In the genomic region with DNA sequence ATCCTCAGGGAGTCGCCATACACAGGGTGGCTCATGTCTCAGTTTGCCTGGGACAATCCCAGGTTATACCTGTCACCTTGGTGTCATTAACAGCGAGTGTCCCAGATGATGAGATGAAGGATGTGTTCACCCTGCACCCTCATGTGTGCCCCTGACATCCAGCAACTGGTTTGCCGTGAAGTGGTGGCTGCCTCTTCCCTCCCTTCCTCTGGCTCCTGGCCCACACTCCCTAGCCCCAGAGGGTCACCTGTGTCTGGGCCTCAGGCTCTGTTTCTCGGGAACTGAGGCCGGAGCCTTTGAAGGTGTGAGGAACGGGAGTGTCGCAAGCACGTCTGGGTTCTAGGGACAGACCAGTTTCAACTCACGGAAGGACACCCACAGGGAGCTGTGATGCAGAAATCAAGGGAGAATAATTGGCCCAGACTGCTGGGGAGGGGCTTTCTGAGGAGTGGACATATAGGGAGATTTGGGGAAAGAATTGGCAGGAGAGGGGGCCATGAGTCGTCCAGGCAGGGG, we compare ENCODE assay signal across 15 cellular contexts.
A peak's percentile ranks its signal among the peaks of the same experiment; 100 is the strongest.
DNase-seq lines count a peak whose midpoint lies in the region; ATAC-seq and TF ChIP-seq lines count a peak whose summit lies in the region.
"Had no signal": no experiment of that assay in that cellular context is flagged by ENCODE, and none has a peak within 500 bp of the region (broad histone marks: within the 10 kb centered on the region; RNA-seq: fewer than 3 reads in every experiment).

No MANE protein-coding gene starts in this region.

- in situ Hi-C loops in KBM-7 (cut with MboI; ENCODE audit: low pct_unique_long_range_greater_than_20kb, low sequenced_read_pairs) = no loop called here

- no peak for TF ChIP-seq CTCF in NB4 (IDR thresholded peaks at IDR 0.05; ENCODE audit: low read depth, low read length)

- H3K4me3 ChIP-seq in NB4 (ENCODE audit: low read depth, low read length) = no peak overlapping the region

- H3K36me3 Mint-ChIP-seq in stimulated activated effector memory CD8-positive, alpha-beta T cell treated with anti-CD3 and anti-CD28 coated beads, Interleukin-12 subunit alpha, Interleukin-12 subunit beta, amount 100 ng/mL, for 72 hours = no peaks in the 10 kb centered on the region
- H3K36me3 Mint-ChIP-seq: CD4-positive, alpha-beta memory T cell had no signal

- H3K27ac Mint-ChIP-seq in stimulated activated effector memory CD8-positive, alpha-beta T cell treated with anti-CD3 and anti-CD28 coated beads, Interleukin-12 subunit alpha, Interleukin-12 subunit beta, amount 100 ng/mL, for 72 hours = no peak overlapping the region
- H3K27ac Mint-ChIP-seq: CD4-positive, alpha-beta memory T cell had no signal

- ATAC-seq in HG02973 (IDR thresholded peaks at IDR 0.05; ENCODE audit: unreplicated experiment) = no peak
- ATAC-seq in stimulated activated effector memory CD8-positive, alpha-beta T cell treated with anti-CD3 and anti-CD28 coated beads, Interleukin-12 subunit alpha, Interleukin-12 subunit beta, amount 100 ng/mL, for 72 hours = no peak

- H3K4me1 Mint-ChIP-seq in stimulated activated effector memory CD8-positive, alpha-beta T cell treated with anti-CD3 and anti-CD28 coated beads, Interleukin-12 subunit alpha, Interleukin-12 subunit beta, amount 100 ng/mL, for 72 hours = no peaks in the 10 kb centered on the region

- peak; percentile 1 for DNase-seq in NB4 (ENCODE audit: low read depth)
- peak; percentile 36 for DNase-seq in islet precursor cell
- peak; percentile 12 for DNase-seq in stimulated activated CD8-positive, alpha-beta memory T cell treated with anti-CD3 and anti-CD28 coated beads, Interleukin-4, amount 100 ng/mL, for 48 hours
- no peak for DNase-seq in stimulated activated CD4-positive, alpha-beta T cell treated with anti-CD3 and anti-CD28 coated beads, Interleukin-15, amount 100 ng/mL, for 24 hours
- DNase-seq in KBM-7 = no peak
- DNase-seq in stimulated activated effector memory CD8-positive, alpha-beta T cell treated with anti-CD3 and anti-CD28 coated beads, Interleukin-12 subunit alpha, Interleukin-12 subunit beta, amount 100 ng/mL, for 72 hours (ENCODE audit: low spot score in 2 of 2) = no peak
- DNase-seq: C1 segment of cervical spinal cord; Calu3; CD4-positive, alpha-beta memory T cell; COR-L47; DMS153; DND-41; GOT3; HCEC 1CT had no signal

- no peak overlapping the region for H3K4me3 Mint-ChIP-seq in stimulated activated effector memory CD8-positive, alpha-beta T cell treated with anti-CD3 and anti-CD28 coated beads, Interleukin-12 subunit alpha, Interleukin-12 subunit beta, amount 100 ng/mL, for 72 hours
- H3K4me3 Mint-ChIP-seq: CD4-positive, alpha-beta memory T cell had no signal

- no peak for TF ChIP-seq POLR2A in NB4 (IDR thresholded peaks at IDR 0.05; ENCODE audit: extremely low read depth, insufficient read length)

- H3K9me3 Mint-ChIP-seq in stimulated activated effector memory CD8-positive, alpha-beta T cell treated with anti-CD3 and anti-CD28 coated beads, Interleukin-12 subunit alpha, Interleukin-12 subunit beta, amount 100 ng/mL, for 72 hours = no peaks in the 10 kb centered on the region
- H3K9me3 Mint-ChIP-seq: CD4-positive, alpha-beta memory T cell had no signal

Comparison
In these comparisons a context has a peak if more than half of its experiments do, and no peak if none do; other contexts are left out.
1. DNase-seq: peak in NB4 (single experiment), islet precursor cell (single experiment) and stimulated activated CD8-positive, alpha-beta memory T cell treated with anti-CD3 and anti-CD28 coated beads, Interleukin-4, amount 100 ng/mL, for 48 hours (single experiment); none in stimulated activated CD4-positive, alpha-beta T cell treated with anti-CD3 and anti-CD28 coated beads, Interleukin-15, amount 100 ng/mL, for 24 hours (single experiment), KBM-7 (single experiment) and stimulated activated effector memory CD8-positive, alpha-beta T cell treated with anti-CD3 and anti-CD28 coated beads, Interleukin-12 subunit alpha, Interleukin-12 subunit beta, amount 100 ng/mL, for 72 hours (0 of 2).